Comparison of ENCODE assay signal across 17 cellular contexts in genomic region chr2:172456002-172456401, GRCh38. TPM values are rescaled to one million over a fixed set of nuclear protein-coding genes. Genes with fewer than 3 reads are reported as not detected.
DNase-seq lines count a peak whose midpoint lies in the region; ATAC-seq and TF ChIP-seq lines count a peak whose summit lies in the region.
"Had no signal": no experiment of that assay in that cellular context is flagged by ENCODE, and none has a peak within 500 bp of the region (broad histone marks: within the 10 kb centered on the region; RNA-seq: fewer than 3 reads in every experiment).

No MANE protein-coding gene starts in this region.

- H3K4me1 ChIP-seq in Panc1 (ENCODE audit: control insufficient read depth, insufficient read depth, low read length) (peaks cover 9% of the 10 kb centered on the region), esophagus muscularis mucosa (peaks cover 0 to 44% (median 24%) of the 10 kb centered on the region in 4 donors), gastrocnemius medialis (peaks cover 8 to 40% of the 10 kb centered on the region in 2 donors)

- TF ChIP-seq EP300 in esophagus muscularis mucosa (IDR thresholded peaks at IDR 0.05) = no peak

- ATAC-seq in Panc1 = peak; percentile 66
- ATAC-seq in gastrocnemius medialis = no peak
- no peak for ATAC-seq in HG03342 (IDR thresholded peaks at IDR 0.05; ENCODE audit: unreplicated experiment)
- ATAC-seq in omental fat pad (ENCODE audit: low FRiP score) = no peak

- no peaks in the 10 kb centered on the region for H3K27me3 ChIP-seq in Panc1 (ENCODE audit: control insufficient read depth, insufficient read depth, low read length)
- peaks cover 0 to 12% (median 2%) of the 10 kb centered on the region in 4 donors for H3K27me3 ChIP-seq in esophagus muscularis mucosa
- no peaks in the 10 kb centered on the region for H3K27me3 ChIP-seq in gastrocnemius medialis
- H3K27me3 ChIP-seq: SJSA1, vagina had no signal

- 69% methylated on average over 3 of the region's 4 CpGs for WGBS in esophagus muscularis mucosa

- CTCF ChIA-PET in Panc1 (lab: Charles Lee) = interaction anchor here (0.5 kb wide), 1 partner anchor 21 kb away, joined by 4 read pairs; no protein-coding TSS in a partner anchor

- intact Hi-C loops in Panc1 (cut with micrococcal nuclease; ENCODE audit: unreplicated experiment) = no loop called here
- intact Hi-C loops in esophagus muscularis mucosa (cut with DNase I) = no loop called here
- intact Hi-C loops in gastrocnemius medialis (cut with DNase I; ENCODE audit: low total_unique reads) = no loop called here

- H3K4me3 ChIP-seq in Panc1 (ENCODE audit: low read depth in 2 of 2, low read length in 2 of 2) (no peak overlapping the region), esophagus muscularis mucosa (no peak overlapping the region), gastrocnemius medialis (no peak overlapping the region)
- H3K4me3 ChIP-seq: SJSA1, vagina had no signal

- TF ChIP-seq CTCF in Panc1 (IDR thresholded peaks at IDR 0.05) = no peak
- no peak for TF ChIP-seq CTCF in esophagus muscularis mucosa (IDR thresholded peaks at IDR 0.05)
- no peak for TF ChIP-seq CTCF in gastrocnemius medialis (IDR thresholded peaks at IDR 0.05 in 4 of 5, conservative IDR thresholded peaks at IDR 0.05 in 1 of 5)
- TF ChIP-seq CTCF in omental fat pad (IDR thresholded peaks at IDR 0.05) = no peak

- H3K36me3 ChIP-seq in Panc1 (ENCODE audit: control insufficient read depth, insufficient read depth, low read length) = no peaks in the 10 kb centered on the region
- H3K36me3 ChIP-seq in esophagus muscularis mucosa = no peaks in the 10 kb centered on the region
- no peaks in the 10 kb centered on the region for H3K36me3 ChIP-seq in gastrocnemius medialis
- H3K36me3 ChIP-seq: SJSA1, vagina had no signal

- TF ChIP-seq POLR2A in esophagus muscularis mucosa (IDR thresholded peaks at IDR 0.05; ENCODE audit: low read depth) (no peak), gastrocnemius medialis (IDR thresholded peaks at IDR 0.05) (no peak)

- in situ Hi-C loops in Panc1 (cut with HindIII; ENCODE audit: low pct_unique_long_range_greater_than_20kb, low sequenced_read_pairs) = no loop called here
- in situ Hi-C loops in gastrocnemius medialis (cut with MboI; ENCODE audit: low sequenced_read_pairs in 4 of 4) = loop anchor here in 1 of 4 donors (5.0 kb wide), 1 partner anchor 274 kb away; no protein-coding TSS in a partner anchor

- no peaks in the 10 kb centered on the region for H3K9me3 ChIP-seq in Panc1 (ENCODE audit: control insufficient read depth, insufficient read depth, low read depth, low read length)
- H3K9me3 ChIP-seq in esophagus muscularis mucosa = no peaks in the 10 kb centered on the region
- H3K9me3 ChIP-seq in gastrocnemius medialis = no peaks in the 10 kb centered on the region
- H3K9me3 ChIP-seq: SJSA1, vagina had no signal

- POLR2A ChIA-PET in Panc1 (lab: Charles Lee) = no interaction called here

- DNase-seq in SKM-1 treated with dmso at 0.1 percent for 144 hours (lab: John Stamatoyannopoulos, UW; ENCODE audit: unreplicated experiment) (peak; percentile 27), SKM-1 (lab: John Stamatoyannopoulos, UW; ENCODE audit: unreplicated experiment) (no peak), Panc1 (ENCODE audit: low read depth, low spot score) (no peak), esophagus muscularis mucosa (ENCODE audit: extremely low spot score) (peak; percentile 90), gastrocnemius medialis (no peak), COLO668 (lab: John Stamatoyannopoulos, UW; ENCODE audit: unreplicated experiment) (no peak), omental fat pad (ENCODE audit: low spot score) (no peak)
- DNase-seq: activated CD4-positive, alpha-beta T cell treated with anti-CD3 and anti-CD28 coated beads, Interleukin-2, amount 10 ng/mL, durations not matched to agents 24 days and 14 days; HCEC 1CT; mesenchymal stem cell; NCI-H1105; NCI-H510A; stimulated activated CD4-positive, alpha-beta T cell treated with anti-CD3 and anti-CD28 coated beads, Interleukin-15, amount 100 ng/mL, for 24 hours; stimulated activated CD8-positive, alpha-beta memory T cell treated with anti-CD3 and anti-CD28 coated beads, Interleukin-4, amount 100 ng/mL, for 48 hours had no signal

- no TSS peak for BruUV-seq in Panc1 (replicated peaks; lab: Mats Ljungman, UMichigan)

- H3K27ac ChIP-seq in Panc1 (ENCODE audit: low read length) (no peak overlapping the region), esophagus muscularis mucosa (replicated peaks in 1 of 4) (peak overlapping the region in 1 of 4 donors; percentile 2), gastrocnemius medialis (peak overlapping the region in 3 of 4 donors; percentile 9 to 52 (median 31))
- H3K27ac ChIP-seq: SJSA1, vagina had no signal

RNA-seq across cellular contexts. Expression of gene ITGA6, which starts 28.6 kb away (rescaled TPM):
- total RNA-seq in Panc1 (2021; ENCODE audit: unreplicated experiment) = 75.9 TPM
- 41.0 TPM for polyA plus RNA-seq in Panc1 (2012; ENCODE audit: insufficient read length)
- total RNA-seq in esophagus muscularis mucosa = 10 to 100 TPM; 29.9 to 46.5 (median 36.6) TPM
- 10 to 100 TPM; 22.5 to 40.6 (median 29.2) TPM for total RNA-seq in gastrocnemius medialis
- total RNA-seq in omental fat pad = 100 to 1,000 TPM in 1 of 4 donors, 10 to 100 TPM in 3; 42.3 to 254 (median 93.9) TPM

Comparison
In these comparisons a context has a peak if more than half of its experiments do, and no peak if none do; other contexts are left out.
1. DNase-seq: peak in SKM-1 treated with dmso at 0.1 percent for 144 hours (single experiment) and esophagus muscularis mucosa (single experiment); none in SKM-1 (single experiment), Panc1 (single experiment), gastrocnemius medialis (0 of 2), COLO668 (single experiment) and omental fat pad (single experiment).